17 cellular contexts compared by ENCODE assay signal in the genomic region with DNA sequence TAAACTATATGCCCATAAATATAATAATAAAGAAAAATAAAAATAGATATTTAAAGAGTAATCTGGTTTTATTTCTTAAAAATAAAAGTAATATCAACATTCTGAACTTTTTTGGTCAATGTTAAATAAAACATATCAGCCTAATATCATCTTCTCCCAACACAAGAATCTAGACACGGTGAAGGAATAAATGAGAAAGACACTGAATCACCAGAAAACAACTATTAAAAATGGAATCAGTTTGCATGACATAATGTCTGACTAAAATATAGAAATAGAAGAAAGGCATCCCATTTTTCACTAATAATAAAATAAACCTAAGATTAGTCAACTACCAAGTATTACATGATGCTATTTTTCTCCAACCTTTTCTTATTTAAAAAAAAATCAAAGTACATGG. TPM values are rescaled to one million over a fixed set of nuclear protein-coding genes. Genes with fewer than 3 reads are reported as not detected.
DNase-seq lines count a peak whose midpoint lies in the region; ATAC-seq, FAIRE-seq and TF ChIP-seq lines count a peak whose summit lies in the region.
"Had no signal": no experiment of that assay in that cellular context is flagged by ENCODE, and none has a peak within 500 bp of the region (broad histone marks: within the 10 kb centered on the region; RNA-seq: fewer than 3 reads in every experiment).

No MANE protein-coding gene starts in this region.

- H3K9me2 ChIP-seq in GM23248 (ENCODE audit: insufficient read depth) (no peaks in the 10 kb centered on the region), PC-9 (ENCODE audit: insufficient read depth) (no peaks in the 10 kb centered on the region)

- H4K20me1 ChIP-seq in GM23248 (ENCODE audit: insufficient read depth) = no peaks in the 10 kb centered on the region
- no peaks in the 10 kb centered on the region for H4K20me1 ChIP-seq in PC-9 (ENCODE audit: insufficient read depth)
- H4K20me1 ChIP-seq: BLaER1 had no signal

- H2AFZ ChIP-seq in GM23248 (no peak overlapping the region), PC-9 (no peak overlapping the region)

- no peak for ATAC-seq in pancreas
- ATAC-seq in activated naive CD4-positive, alpha-beta T cell treated with anti-CD3 and anti-CD28 coated beads, Interleukin-2, amount 50 U/mL, for 72 hours = no peak
- ATAC-seq: A549, HCT116 had no signal

- H3F3A ChIP-seq in GM23248 (ENCODE audit: insufficient read depth) = 0 out of 2 replicates have a peak, but pooled peaks cover 4% of the 10 kb centered on the region
- no peaks in the 10 kb centered on the region for H3F3A ChIP-seq in PC-9 (ENCODE audit: insufficient read depth, low read depth)

- DNase-seq in GM23248 = peak; percentile 45
- no peak for DNase-seq in pancreas
- no peak for DNase-seq in PC-9
- DNase-seq in NCI-H2107 (lab: John Stamatoyannopoulos, UW) = no peak
- DNase-seq in activated naive CD4-positive, alpha-beta T cell treated with anti-CD3 and anti-CD28 coated beads, Interleukin-2, amount 50 U/mL, for 72 hours (ENCODE audit: low spot score in 2 of 2) = no peak
- no peak for DNase-seq in NCI-H1694 (lab: John Stamatoyannopoulos, UW)
- DNase-seq: CD4-positive, alpha-beta memory T cell; DMS153; DMS79; GDM1; GOT3; H7; HFFc6 had no signal

- no peaks in the 10 kb centered on the region for H3K36me3 Mint-ChIP-seq in activated naive CD4-positive, alpha-beta T cell treated with anti-CD3 and anti-CD28 coated beads, Interleukin-2, amount 50 U/mL, for 72 hours
- H3K36me3 Mint-ChIP-seq: CD4-positive, alpha-beta memory T cell had no signal

- H3K4me3 ChIP-seq in GM23248 = no peak overlapping the region
- no peak overlapping the region for H3K4me3 ChIP-seq in pancreas
- no peak overlapping the region for H3K4me3 ChIP-seq in PC-9
- H3K4me3 ChIP-seq: A549, BLaER1 had no signal

- H3K27me3 ChIP-seq in GM23248 (replicated peaks; ENCODE audit: insufficient read depth) (no peaks in the 10 kb centered on the region), pancreas (no peaks in the 10 kb centered on the region), PC-9 (ENCODE audit: insufficient read depth, low read depth) (no peaks in the 10 kb centered on the region)
- H3K27me3 ChIP-seq: BLaER1 had no signal

- WGBS in GM23248 (ENCODE audit: low coverage in 1 of 2, low lambda C conversion rate in 2 of 2, missing lambda C conversion rate in 2 of 2), 2 experiments = 19 to 20% methylated on average over 1 of the region's 1 CpG
- WGBS in pancreas, 2 donors = 91 to 97% methylated on average over 1 of the region's 1 CpG

- BruUV-seq in PC-9 (replicated peaks; lab: Mats Ljungman, UMichigan) = no TSS peak

- H3K4me2 ChIP-seq in GM23248 (ENCODE audit: unreplicated experiment) = no peak overlapping the region
- no peak overlapping the region for H3K4me2 ChIP-seq in PC-9
- H3K4me2 ChIP-seq: A549, BLaER1 had no signal

- intact Hi-C loops in pancreas (cut with DNase I) (no loop called here), PC-9 (cut with micrococcal nuclease; ENCODE audit: unreplicated experiment) (no loop called here)

- H3K9me3 Mint-ChIP-seq in activated naive CD4-positive, alpha-beta T cell treated with anti-CD3 and anti-CD28 coated beads, Interleukin-2, amount 50 U/mL, for 72 hours = no peaks in the 10 kb centered on the region

- no peak overlapping the region for H3K27ac Mint-ChIP-seq in activated naive CD4-positive, alpha-beta T cell treated with anti-CD3 and anti-CD28 coated beads, Interleukin-2, amount 50 U/mL, for 72 hours
- H3K27ac Mint-ChIP-seq: CD4-positive, alpha-beta memory T cell; HFFc6 had no signal

- FAIRE-seq in endometrium (lab: Jason Lieb, UNC) = peak; percentile 21
- FAIRE-seq in pancreas (lab: Jason Lieb, UNC) = peak; percentile 45
- FAIRE-seq: A549 had no signal

- no peak overlapping the region for H3K9ac ChIP-seq in GM23248
- H3K9ac ChIP-seq: BLaER1 had no signal

- no peaks in the 10 kb centered on the region for H3K4me1 ChIP-seq in GM23248 (ENCODE audit: insufficient read depth)
- H3K4me1 ChIP-seq in pancreas = no peaks in the 10 kb centered on the region
- H3K4me1 ChIP-seq in PC-9 (replicated peaks; ENCODE audit: insufficient read depth) = no peaks in the 10 kb centered on the region
- H3K4me1 ChIP-seq: A549 had no signal

- in situ Hi-C loops in GM23248 (cut with MboI) = no loop called here

- TF ChIP-seq CTCF in pancreas (IDR thresholded peaks at IDR 0.05) = no peak
- TF ChIP-seq CTCF in PC-9 (conservative IDR thresholded peaks at IDR 0.05) = no peak

- H3K9me3 ChIP-seq in GM23248 (ENCODE audit: low read depth) = no peaks in the 10 kb centered on the region
- no peaks in the 10 kb centered on the region for H3K9me3 ChIP-seq in pancreas
- H3K9me3 ChIP-seq in PC-9 (ENCODE audit: insufficient read depth, low read depth) = no peaks in the 10 kb centered on the region
- H3K9me3 ChIP-seq: A549 had no signal

- CTCF ChIA-PET in PC-9 (lab: Charles Lee) = no interaction called here

- H3K27ac ChIP-seq in GM23248 (no peak overlapping the region), pancreas (no peak overlapping the region), PC-9 (no peak overlapping the region)
- H3K27ac ChIP-seq: A549, BLaER1 had no signal

- H3K79me2 ChIP-seq in GM23248 (ENCODE audit: insufficient read depth) (no peaks in the 10 kb centered on the region), PC-9 (ENCODE audit: low read depth) (no peaks in the 10 kb centered on the region)

- POLR2A ChIA-PET in PC-9 (lab: Charles Lee; ENCODE audit: unreplicated experiment) = no interaction called here

- no peaks in the 10 kb centered on the region for H3K36me3 ChIP-seq in GM23248 (ENCODE audit: low read depth)
- H3K36me3 ChIP-seq in pancreas = no peaks in the 10 kb centered on the region
- no peaks in the 10 kb centered on the region for H3K36me3 ChIP-seq in PC-9 (ENCODE audit: low read depth)
- H3K36me3 ChIP-seq: BLaER1 had no signal

RNA-seq across cellular contexts. Expression of a gene that starts 30.9 kb away (rescaled TPM):
- 4.5 and 8.9 TPM in 2 replicates for total RNA-seq in GM23248 (2014; rRNA removed; shearing (Covaris generic))
- polyA plus RNA-seq in GM23248 (2016; fragmentation: Nextera tagmentation; extraction: Ambion mirVana) (10.2 and 10.7 TPM in 2 replicates), pancreas (under 1 TPM in 1 of 2 donors, not detected in 1; 0.16 TPM)
- total RNA-seq in pancreas (under 1 TPM in 3 of 6 donors, not detected in 3; 0.08 to 0.55 (median 0.44) TPM), PC-9 (2021) (not detected in 2 replicates)
- total RNA-seq in activated naive CD4-positive, alpha-beta T cell treated with anti-CD3 and anti-CD28 coated beads, Interleukin-2, amount 50 U/mL, for 72 hours = not detected
- total RNA-seq: CD4-positive, alpha-beta memory T cell had no signal
- polyA plus RNA-seq: CD4-positive, alpha-beta memory T cell had no signal

RNA-seq across cellular contexts. Expression of a gene that starts 37.1 kb away (rescaled TPM):
- total RNA-seq in GM23248 (2014; rRNA removed; shearing (Covaris generic)) = 3.0 and 3.4 TPM in 2 replicates
- 20.1 and 23.0 TPM in 2 replicates for polyA plus RNA-seq in GM23248 (2016; fragmentation: Nextera tagmentation; extraction: Ambion mirVana)
- total RNA-seq in pancreas = 10 to 100 TPM in 1 of 6 donors, 1 to 10 TPM in 5; 3.2 to 11.4 (median 4.3) TPM
- 1 to 10 TPM; 5.0 to 6.3 TPM for polyA plus RNA-seq in pancreas
- 24.6 and 32.7 TPM in 2 replicates for total RNA-seq in PC-9 (2021)
- total RNA-seq in activated naive CD4-positive, alpha-beta T cell treated with anti-CD3 and anti-CD28 coated beads, Interleukin-2, amount 50 U/mL, for 72 hours = 10 to 100 TPM; 21.9 to 25.1 TPM
